In genomic region chr21:19489930-19490329, GRCh38 we compare ENCODE assay signal across 24 cellular contexts.
"Had no signal": no experiment of that assay in that cellular context is flagged by ENCODE, and none has a peak within 500 bp of the region (broad histone marks: within the 10 kb centered on the region; RNA-seq: fewer than 3 reads in every experiment).

No MANE protein-coding gene starts in this region.

- DNase-seq: dermis blood vessel endothelial cell; effector memory CD4-positive, alpha-beta T cell; esophagus squamous epithelium; foreskin melanocyte; hypothalamus; immature natural killer cell; islet precursor cell; kidney glomerular epithelial cell; left colon; mucosa of descending colon; naive thymus-derived CD4-positive, alpha-beta T cell; psoas muscle; right cardiac atrium; sigmoid colon; spleen; stimulated activated CD4-positive, alpha-beta T cell treated with anti-CD3 and anti-CD28 coated beads, Interleukin-4, amount 100 ng/mL, for 4 hours; stimulated activated naive CD8-positive, alpha-beta T cell treated with anti-CD3 and anti-CD28 coated beads, Interleukin-15, Interleukin-2, amounts not matched to agents 100 U/mL and 50 U/mL, for 24 hours; upper lobe of left lung had no signal

- ATAC-seq: left colon; mucosa of descending colon; naive thymus-derived CD4-positive, alpha-beta T cell; psoas muscle; right cardiac atrium; stimulated activated memory B cell treated with anti-CD40 and anti-IgM and Interleukin-4, amounts not matched to agents 10 μg/mL and 1 μg/mL and 100 μg/mL, for 72 hours; stimulated activated naive CD8-positive, alpha-beta T cell treated with anti-CD3 and anti-CD28 coated beads, Interleukin-15, Interleukin-2, amounts not matched to agents 100 U/mL and 50 U/mL, for 24 hours had no signal

- H3K27me3 ChIP-seq: esophagus squamous epithelium, neural progenitor cell, sigmoid colon, spleen, tibial nerve, upper lobe of left lung had no signal

- H3K4me3 ChIP-seq: coronary artery, esophagus squamous epithelium, lung, mucosa of descending colon, neural progenitor cell, psoas muscle, sigmoid colon, spleen, thoracic aorta, tibial nerve, upper lobe of left lung had no signal

- H3K9me3 ChIP-seq: psoas muscle, sigmoid colon, thoracic aorta had no signal

- H3K36me3 ChIP-seq: esophagus squamous epithelium, neural progenitor cell, sigmoid colon, spleen, thoracic aorta, tibial nerve, upper lobe of left lung had no signal

- H3K4me1 ChIP-seq: esophagus squamous epithelium, neural progenitor cell, psoas muscle, sigmoid colon, spleen, tibial nerve, upper lobe of left lung had no signal

- H3K27ac ChIP-seq: coronary artery, esophagus squamous epithelium, neural progenitor cell, psoas muscle, sigmoid colon, spleen, thoracic aorta, tibial nerve, upper lobe of left lung had no signal
